ENCODE assay signal across 9 cellular contexts in the genomic region with DNA sequence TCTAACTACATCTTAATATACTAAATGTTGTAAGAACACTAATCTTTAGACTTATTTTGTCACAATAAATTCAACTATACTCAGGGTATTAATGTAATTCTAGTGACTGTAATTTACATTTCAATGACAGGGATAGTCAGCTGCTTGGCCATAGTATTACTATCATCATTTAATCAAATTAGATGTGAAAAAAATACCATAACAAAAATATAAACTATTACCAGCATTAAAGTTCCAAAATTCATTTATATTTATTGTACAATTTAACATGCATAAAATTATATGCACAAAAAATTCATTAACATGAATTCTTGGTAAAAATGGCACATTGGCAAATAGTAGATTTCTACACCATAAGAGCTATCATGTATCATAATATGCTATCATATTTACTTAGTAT.
"Had no signal": no experiment of that assay in that cellular context is flagged by ENCODE, and none has a peak within 500 bp of the region (broad histone marks: within the 10 kb centered on the region; RNA-seq: fewer than 3 reads in every experiment).

No MANE protein-coding gene starts in this region.

- ATAC-seq: HCT116, HepG2 had no signal

- H3K27ac Mint-ChIP-seq: IgD-negative memory B cell had no signal

- H3K4me1 ChIP-seq: HAP-1 had no signal

- FAIRE-seq: HepG2 had no signal

- H3K4me3 ChIP-seq: GM23248, HAP-1 had no signal

- DNase-seq: GM23248, GOT3, H7, KG1 had no signal

- H3K27me3 Mint-ChIP-seq: IgD-negative memory B cell had no signal

- H3K9ac ChIP-seq: GM23248 had no signal

- H3K4me3 Mint-ChIP-seq: IgD-negative memory B cell had no signal

- H3K27ac ChIP-seq: GM23248, HL-60 had no signal

- H2AFZ ChIP-seq: GM23248 had no signal

- H3K36me3 ChIP-seq: HAP-1 had no signal
